ENCODE assay signal across 10 cellular contexts in the genomic region with DNA sequence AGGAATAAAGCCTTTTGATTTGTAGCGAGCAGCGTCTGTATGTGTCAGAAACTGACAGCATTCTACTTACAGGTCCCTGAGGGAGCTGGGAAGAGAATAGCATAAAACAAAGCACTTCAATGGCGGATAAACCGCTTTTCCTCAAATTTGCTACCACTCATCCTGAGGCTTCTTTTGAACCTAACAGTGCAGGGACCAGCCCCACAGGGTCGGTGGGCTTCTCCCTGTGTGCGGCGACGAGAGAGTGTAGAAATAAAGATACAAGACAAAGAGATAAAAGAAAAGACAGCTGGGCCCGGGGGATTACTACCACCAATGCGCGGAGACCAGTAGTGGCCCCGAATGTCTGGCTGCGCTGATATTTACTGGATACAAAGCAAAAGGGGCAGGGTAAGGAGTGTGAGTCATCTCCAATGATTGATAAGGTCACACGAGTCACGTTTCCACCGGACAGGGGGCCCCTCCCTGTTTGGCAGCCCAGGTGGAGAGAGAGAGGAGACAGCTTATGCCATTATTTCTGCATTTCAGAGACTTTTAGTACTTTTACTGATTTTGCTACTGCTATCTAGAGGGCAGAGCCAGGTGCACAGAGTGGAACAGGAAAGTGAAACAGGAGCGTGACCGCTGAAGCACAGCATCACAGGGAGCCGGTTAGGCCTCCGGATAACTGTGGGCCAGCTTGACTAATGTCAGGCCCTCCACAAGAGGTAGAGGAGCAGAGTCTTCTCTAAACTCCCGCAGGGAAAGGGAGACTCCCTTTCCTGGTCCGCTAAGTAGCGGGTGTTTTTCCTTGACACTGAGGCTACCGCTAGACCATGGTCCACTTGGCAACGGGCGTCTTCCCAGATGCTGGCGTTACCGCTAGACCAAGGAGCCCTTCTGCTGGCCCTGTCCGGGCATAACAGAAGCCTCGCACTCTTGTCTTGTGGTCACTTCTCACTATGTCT. TPM values are rescaled to one million over a fixed set of nuclear protein-coding genes. Genes with fewer than 3 reads are reported as not detected.
A peak's percentile ranks its signal among the peaks of the same experiment; 100 is the strongest.
DNase-seq lines count a peak whose midpoint lies in the region; ATAC-seq, FAIRE-seq and TF ChIP-seq lines count a peak whose summit lies in the region.
"Not testable (repeated sequence)": the region's sequence is repeated elsewhere in the genome, so short reads cannot be mapped to it uniquely, and the experiment has no call there.
"Had no signal": no experiment of that assay in that cellular context is flagged by ENCODE, and none has a peak within 500 bp of the region (broad histone marks: within the 10 kb centered on the region; RNA-seq: fewer than 3 reads in every experiment).

No MANE protein-coding gene starts in this region.

- H4K20me1 ChIP-seq in Karpas-422 (ENCODE audit: insufficient read depth, low read depth, low read length): peaks cover 12% of the 10 kb centered on the region; the same call in 1 of the 2 replicates

- H3K27ac Mint-ChIP-seq in CD8-positive, alpha-beta memory T cell: peak overlapping the region; percentile 75 to 100 (median 100)

- not testable (repeated sequence) for H3K9me2 ChIP-seq in Karpas-422 (replicated peaks; ENCODE audit: insufficient read depth, low read length)

- not testable (repeated sequence) for H3K9ac ChIP-seq in Karpas-422 (ENCODE audit: low read length); kidney (ENCODE audit: low read length in 2 of 2); parathyroid adenoma
- H3K9ac ChIP-seq in duodenal mucosa (ENCODE audit: low read depth in 1 of 2, low read length in 2 of 2): peak overlapping the region; percentile 50 to 100

- H3K4me3 Mint-ChIP-seq in CD8-positive, alpha-beta memory T cell: peak overlapping the region in 6 of 7 donors; percentile 46 to 97 (median 60)

- peaks cover 13 to 62% (median 20%) of the 10 kb centered on the region in 3 donors for H3K36me3 Mint-ChIP-seq in CD8-positive, alpha-beta memory T cell

- not testable (repeated sequence) for H3K4me3 ChIP-seq in CD8-positive, alpha-beta memory T cell (ENCODE audit: low read length); Karpas-422 (ENCODE audit: low read length); parathyroid adenoma (ENCODE audit: low read depth, low read length)
- H3K4me3 ChIP-seq in duodenal mucosa (ENCODE audit: low read depth in 1 of 2, low read length in 2 of 2) (peak overlapping the region; percentile 92 to 98), kidney (ENCODE audit: low read length in 2 of 2) (peak overlapping the region in 1 of 2 donors; percentile 100), thoracic aorta (peak overlapping the region; percentile 95)

- peak overlapping the region; percentile 100 for H3K27ac ChIP-seq in CD8-positive, alpha-beta memory T cell (ENCODE audit: low read depth, low read length)
- not testable (repeated sequence) for H3K27ac ChIP-seq in Karpas-422 (ENCODE audit: low read length); duodenal mucosa (ENCODE audit: low read depth, low read length)
- H3K27ac ChIP-seq in kidney (ENCODE audit: low read depth in 2 of 2, low read length in 2 of 2) (peak overlapping the region; percentile 100), parathyroid adenoma (peak overlapping the region; percentile 55), thoracic aorta (peak overlapping the region; percentile 100)

- peaks cover 32% of the 10 kb centered on the region for H3K4me1 ChIP-seq in CD8-positive, alpha-beta memory T cell (ENCODE audit: insufficient read depth, low read length)
- H3K4me1 ChIP-seq in Karpas-422 (ENCODE audit: low read length): peaks cover 38% of the 10 kb centered on the region
- peaks cover 24 to 38% of the 10 kb centered on the region in 2 donors for H3K4me1 ChIP-seq in duodenal mucosa (ENCODE audit: control insufficient read depth in 1 of 2, insufficient read depth in 2 of 2, low read length in 2 of 2)
- peaks cover 13 to 26% of the 10 kb centered on the region in 2 donors for H3K4me1 ChIP-seq in kidney (ENCODE audit: control insufficient read depth in 1 of 2, insufficient read depth in 1 of 2, low read depth in 1 of 2, low read length in 2 of 2)
- peaks cover 13% of the 10 kb centered on the region for H3K4me1 ChIP-seq in parathyroid adenoma
- peaks cover 29 to 44% of the 10 kb centered on the region in 2 donors for H3K4me1 ChIP-seq in thoracic aorta (ENCODE audit: control insufficient read depth in 1 of 2, low read depth in 2 of 2)

- not testable (repeated sequence) for H3K9me3 ChIP-seq in CD8-positive, alpha-beta memory T cell (ENCODE audit: low read length); Karpas-422 (ENCODE audit: low read length); duodenal mucosa (ENCODE audit: control insufficient read depth in 1 of 2, low read length in 2 of 2); kidney (ENCODE audit: control insufficient read depth in 1 of 2, low read length in 2 of 2); parathyroid adenoma (ENCODE audit: control insufficient read depth, low read length); thoracic aorta

- DNase-seq in CD8-positive, alpha-beta memory T cell: peak in 4 of 5 donors; percentile 37 to 74 (median 42)
- DNase-seq in Karpas-422; kidney; thoracic aorta (ENCODE audit: low spot score): not testable (repeated sequence)
- peak; percentile 39 for DNase-seq in T-helper 22 cell (ENCODE audit: low read depth)
- DNase-seq in activated effector memory CD4-positive, alpha-beta T cell treated with anti-CD3 and anti-CD28 coated beads, Interleukin-2, amount 50 U/mL, for 16 hours: peak; percentile 84

- H2AFZ ChIP-seq in Karpas-422 (ENCODE audit: low read length); parathyroid adenoma: not testable (repeated sequence)

- H3K36me3 ChIP-seq in CD8-positive, alpha-beta memory T cell (ENCODE audit: insufficient read depth, low read length); parathyroid adenoma (ENCODE audit: control insufficient read depth, insufficient read depth, low read length): not testable (repeated sequence)
- 0 out of 2 replicates have a peak, but pooled peaks cover 13% of the 10 kb centered on the region for H3K36me3 ChIP-seq in Karpas-422 (ENCODE audit: insufficient read depth, low read length)
- H3K36me3 ChIP-seq in duodenal mucosa (ENCODE audit: control insufficient read depth in 1 of 2, insufficient read depth in 2 of 2, low read length in 2 of 2): peaks cover 14 to 32% of the 10 kb centered on the region in 2 donors
- peaks cover 2 to 14% of the 10 kb centered on the region in 2 donors for H3K36me3 ChIP-seq in kidney (ENCODE audit: control insufficient read depth in 1 of 2, insufficient read depth in 2 of 2, low read length in 2 of 2)
- H3K36me3 ChIP-seq in thoracic aorta: peaks cover 40% of the 10 kb centered on the region

- CTCF ChIA-PET in CD8-positive, alpha-beta memory T cell (lab: Charles Lee): interaction anchor here (1.7 to 1.8 kb wide), 2 partner anchors 32 to 117 kb away, joined by 3 to 4 read pairs; partner anchors contain the start of genes GYS1 and RUVBL2

- not testable (repeated sequence) for FAIRE-seq in kidney (lab: Jason Lieb, UNC)

- POLR2A ChIA-PET in CD8-positive, alpha-beta memory T cell (lab: Charles Lee): interaction anchor here (1.3 to 2.0 kb wide), 2 partner anchors 24 to 117 kb away, joined by 11 to 12 read pairs; partner anchors contain the start of genes GYS1, NUCB1 and RUVBL2

- not testable (repeated sequence) for ATAC-seq in thoracic aorta (ENCODE audit: insufficient number of reproducible peaks, low FRiP score, low read depth)

- intact Hi-C loops in kidney (cut with DNase I): not testable (repeated sequence)

- peaks cover 25% of the 10 kb centered on the region for H3K79me2 ChIP-seq in Karpas-422 (ENCODE audit: low read length)
- H3K79me2 ChIP-seq in parathyroid adenoma: not testable (repeated sequence)

- H3K27me3 ChIP-seq in CD8-positive, alpha-beta memory T cell (ENCODE audit: insufficient read depth, low read length, poor library complexity, severe bottlenecking); Karpas-422 (ENCODE audit: low read length); duodenal mucosa (ENCODE audit: control insufficient read depth in 1 of 2, insufficient read depth in 2 of 2, low read length in 2 of 2); parathyroid adenoma (ENCODE audit: control insufficient read depth, insufficient read depth, low read length); thoracic aorta (replicated peaks; ENCODE audit: insufficient read depth): not testable (repeated sequence)

- peak overlapping the region; percentile 97 for H3K4me2 ChIP-seq in Karpas-422 (ENCODE audit: low read depth, low read length, poor library complexity, severe bottlenecking)
- not testable (repeated sequence) for H3K4me2 ChIP-seq in parathyroid adenoma (ENCODE audit: low read length)

- peaks cover 0 to 13% of the 10 kb centered on the region in 2 donors for H3K27me3 Mint-ChIP-seq in CD8-positive, alpha-beta memory T cell

- not testable (repeated sequence) for TF ChIP-seq CTCF in kidney (IDR thresholded peaks at IDR 0.05; ENCODE audit: borderline replicate concordance, extremely low read depth, insufficient read depth); parathyroid adenoma (IDR thresholded peaks at IDR 0.05); thoracic aorta (IDR thresholded peaks at IDR 0.05)

- peaks cover 43 to 57% (median 47%) of the 10 kb centered on the region in 3 donors for H3K4me1 Mint-ChIP-seq in CD8-positive, alpha-beta memory T cell

- H3K9me3 Mint-ChIP-seq in CD8-positive, alpha-beta memory T cell: not testable (repeated sequence)

RNA-seq across cellular contexts. Expression of gene PPP1R15A, which starts 4.1 kb away (rescaled TPM):
- 10 to 100 TPM; 67.1 to 69.3 TPM for total RNA-seq in CD8-positive, alpha-beta memory T cell
- polyA plus RNA-seq in CD8-positive, alpha-beta memory T cell: 159 TPM
- 22.6 and 31.3 TPM in 2 replicates for total RNA-seq in Karpas-422 (2014; rRNA removed; shearing (Covaris generic); ENCODE audit: low replicate concordance)
- 45.1 TPM for total RNA-seq in kidney
- polyA plus RNA-seq in kidney (ENCODE audit: insufficient read depth, low read depth, low replicate concordance): 24.7 TPM
- total RNA-seq in thoracic aorta: 100 to 1,000 TPM; 108 to 139 TPM

RNA-seq across cellular contexts. Expression of gene PLEKHA4, which starts 7.9 kb away (rescaled TPM):
- total RNA-seq in CD8-positive, alpha-beta memory T cell: 1 to 10 TPM; 2.5 to 4.1 TPM
- polyA plus RNA-seq in CD8-positive, alpha-beta memory T cell: 2.7 TPM
- total RNA-seq in Karpas-422 (2014; rRNA removed; shearing (Covaris generic); ENCODE audit: low replicate concordance): not detected in 2 replicates
- total RNA-seq in kidney: 79.1 TPM
- polyA plus RNA-seq in kidney (ENCODE audit: insufficient read depth, low read depth, low replicate concordance): 22.9 TPM
- total RNA-seq in thoracic aorta: 10 to 100 TPM; 45.1 to 45.2 TPM

RNA-seq across cellular contexts. Expression of gene TULP2, which starts 22.2 kb away (rescaled TPM):
- not detected for total RNA-seq in CD8-positive, alpha-beta memory T cell
- not detected for polyA plus RNA-seq in CD8-positive, alpha-beta memory T cell
- total RNA-seq in Karpas-422 (2014; rRNA removed; shearing (Covaris generic); ENCODE audit: low replicate concordance): not detected in 2 replicates
- total RNA-seq in kidney (not detected), thoracic aorta (under 1 TPM; 0.27 to 0.78 TPM)
- polyA plus RNA-seq in kidney (ENCODE audit: insufficient read depth, low read depth, low replicate concordance): not detected
- total RNA-seq: NCI-H460; T-helper 1 cell treated with Interleukin-12 subunit alpha and Interleukin-12 subunit beta and Interleukin-4 antibody, amounts not matched to agents 30 ng/mL and 1 ng/mL, for 36 hours had no signal

RNA-seq across cellular contexts. Expression of gene NUCB1, which starts 23.8 kb away (rescaled TPM):
- 10 to 100 TPM; 86.8 to 93.3 TPM for total RNA-seq in CD8-positive, alpha-beta memory T cell
- 147 TPM for polyA plus RNA-seq in CD8-positive, alpha-beta memory T cell
- total RNA-seq in Karpas-422 (2014; rRNA removed; shearing (Covaris generic); ENCODE audit: low replicate concordance): 57.5 and 98.2 TPM in 2 replicates
- total RNA-seq in kidney (265 TPM), thoracic aorta (100 to 1,000 TPM; 415 to 671 TPM)
- polyA plus RNA-seq in kidney (ENCODE audit: insufficient read depth, low read depth, low replicate concordance): 503 TPM

RNA-seq across cellular contexts. Expression of gene HSD17B14, which starts 40.0 kb away (rescaled TPM):
- total RNA-seq in CD8-positive, alpha-beta memory T cell: under 1 TPM; 0.18 to 0.37 TPM
- 1.1 TPM for polyA plus RNA-seq in CD8-positive, alpha-beta memory T cell
- total RNA-seq in Karpas-422 (2014; rRNA removed; shearing (Covaris generic); ENCODE audit: low replicate concordance): 1.0 and 1.9 TPM in 2 replicates
- 5.2 TPM for total RNA-seq in kidney
- polyA plus RNA-seq in kidney (ENCODE audit: insufficient read depth, low read depth, low replicate concordance): 141 TPM
- 10 to 100 TPM; 10.2 to 16.8 TPM for total RNA-seq in thoracic aorta

Comparison
In these comparisons a context has a peak if more than half of its experiments do, and no peak if none do; other contexts are left out.
1. RNA of gene PLEKHA4, which starts 7.9 kb away (total RNA-seq): 79.1 TPM in kidney (single experiment) and 45.1 to 45.2 TPM in thoracic aorta; 2.5 to 4.1 TPM in CD8-positive, alpha-beta memory T cell and not detected in Karpas-422; every median in the first group is over 4 times any median in the second.